In genomic region chr2:152466925-152467676, GRCh38 we compare ENCODE assay signal across 8 cellular contexts.
DNase-seq lines count a peak whose midpoint lies in the region; ATAC-seq, FAIRE-seq and TF ChIP-seq lines count a peak whose summit lies in the region.
"Had no signal": no experiment of that assay in that cellular context is flagged by ENCODE, and none has a peak within 500 bp of the region (broad histone marks: within the 10 kb centered on the region; RNA-seq: fewer than 3 reads in every experiment).

No MANE protein-coding gene starts in this region.

- no peak for TF ChIP-seq CTCF in kidney (IDR thresholded peaks at IDR 0.05; ENCODE audit: borderline replicate concordance, extremely low read depth, insufficient read depth)

- ATAC-seq in GM19395 (IDR thresholded peaks at IDR 0.05; ENCODE audit: unreplicated experiment) (peak; percentile 97), HG03175 (IDR thresholded peaks at IDR 0.05; ENCODE audit: unreplicated experiment) (peak; percentile 92), naive B cell (ENCODE audit: low read depth in 2 of 2) (peak; percentile 78 to 79)

- no peak for FAIRE-seq in kidney (lab: Jason Lieb, UNC)
- FAIRE-seq: TTC549 had no signal

- H3K36me3 ChIP-seq in adipocyte (ENCODE audit: control insufficient read depth, insufficient read depth, low read length, severe bottlenecking) (no peaks in the 10 kb centered on the region), kidney (ENCODE audit: control insufficient read depth in 1 of 2, insufficient read depth in 2 of 2, low read length in 2 of 2) (no peaks in the 10 kb centered on the region)

- no peaks in the 10 kb centered on the region for H3K27me3 Mint-ChIP-seq in naive B cell

- H3K4me1 ChIP-seq in adipocyte (ENCODE audit: control insufficient read depth, insufficient read depth, low read length) (peaks cover 53% of the 10 kb centered on the region), kidney (ENCODE audit: control insufficient read depth in 1 of 2, insufficient read depth in 1 of 2, low read depth in 1 of 2, low read length in 2 of 2) (peaks cover 16 to 19% of the 10 kb centered on the region in 2 donors)

- H3K9ac ChIP-seq in adipocyte (ENCODE audit: low read length) (no peak overlapping the region), kidney (ENCODE audit: low read length in 2 of 2) (no peak overlapping the region)

- no peaks in the 10 kb centered on the region for H3K9me3 Mint-ChIP-seq in naive B cell

- peak overlapping the region in 4 of 8 donors; percentile 3 to 47 (median 19) for H3K4me3 Mint-ChIP-seq in naive B cell

- peak overlapping the region in 1 of 2 donors; percentile 70 for H3K27ac ChIP-seq in kidney (ENCODE audit: low read depth in 2 of 2, low read length in 2 of 2)

- no peaks in the 10 kb centered on the region for H3K9me3 ChIP-seq in adipocyte (ENCODE audit: control insufficient read depth, low read length)
- no peaks in the 10 kb centered on the region for H3K9me3 ChIP-seq in kidney (ENCODE audit: control insufficient read depth in 1 of 2, low read length in 2 of 2)

- peak overlapping the region in 3 of 6 donors; percentile 70 to 91 (median 79) for H3K27ac Mint-ChIP-seq in naive B cell

- no peaks in the 10 kb centered on the region for H3K27me3 ChIP-seq in adipocyte (replicated peaks; ENCODE audit: control insufficient read depth, insufficient read depth, low read length)

- H3K36me3 Mint-ChIP-seq in naive B cell = no peaks in the 10 kb centered on the region

- DNase-seq in adipocyte (ENCODE audit: low read depth) (peak; percentile 65), naive B cell (peak; percentile 11), SW480 (ENCODE audit: low spot score) (no peak), COLO668 (lab: John Stamatoyannopoulos, UW; ENCODE audit: unreplicated experiment) (no peak), kidney (no peak)

- intact Hi-C loops in kidney (cut with DNase I) = no loop called here

- H3K4me3 ChIP-seq in adipocyte (ENCODE audit: low read length) = peak overlapping the region; percentile 28
- H3K4me3 ChIP-seq in kidney (ENCODE audit: low read length in 2 of 2) = no peak overlapping the region

- peaks cover 28 to 41% (median 34%) of the 10 kb centered on the region in 3 donors for H3K4me1 Mint-ChIP-seq in naive B cell

Comparison
In these comparisons a context has a peak if more than half of its experiments do, and no peak if none do; other contexts are left out.
1. DNase-seq: peak in adipocyte (single experiment) and naive B cell (single experiment); none in SW480 (single experiment), COLO668 (single experiment) and kidney (single experiment).
2. Peak in every context shown above with its lines, with median percentiles within 50 percentile points of each other: ATAC-seq.